16 cellular contexts compared by ENCODE assay signal in the genomic region with DNA sequence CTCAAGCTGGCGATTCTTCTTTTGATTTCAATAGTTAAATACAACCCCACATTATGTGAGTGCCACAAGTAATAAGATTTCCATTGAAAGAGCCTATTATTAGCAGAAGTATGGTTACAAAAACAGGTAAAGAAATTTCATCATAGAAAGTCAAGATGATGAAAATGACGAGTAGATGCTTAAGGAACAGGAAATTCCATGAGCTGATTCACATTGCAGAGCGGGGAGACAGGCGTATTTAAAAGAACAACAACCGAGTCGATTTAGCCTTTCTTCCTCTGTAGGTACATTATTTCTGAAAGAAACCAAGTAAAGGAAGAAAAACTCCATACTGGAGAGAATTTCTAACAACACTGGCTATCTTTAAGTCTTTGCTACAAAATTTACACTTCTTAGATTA.
"Had no signal": no experiment of that assay in that cellular context is flagged by ENCODE, and none has a peak within 500 bp of the region (broad histone marks: within the 10 kb centered on the region; RNA-seq: fewer than 3 reads in every experiment).

No MANE protein-coding gene starts in this region.

- H3K4me1 ChIP-seq: stomach had no signal

- H3K9me3 ChIP-seq: stomach had no signal

- H3K27me3 ChIP-seq: cardiac muscle cell, dorsolateral prefrontal cortex, stomach had no signal

- ATAC-seq: activated CD8-positive, alpha-beta T cell treated with anti-CD3 and anti-CD28 coated beads, Interleukin-2, amount 10 ng/mL, durations not matched to agents 7 days and 5 days; activated naive CD8-positive, alpha-beta T cell treated with anti-CD3 and anti-CD28 coated beads, Interleukin-2, amount 50 U/mL, for 24 hours; naive thymus-derived CD8-positive, alpha-beta T cell; sciatic nerve; stimulated activated effector memory CD8-positive, alpha-beta T cell treated with anti-CD3 and anti-CD28 coated beads, Interleukin-12 subunit alpha, Interleukin-12 subunit beta, amount 100 ng/mL, for 72 hours had no signal

- DNase-seq: activated CD4-positive, alpha-beta T cell treated with anti-CD3 and anti-CD28 coated beads, Interleukin-2, amount 10 ng/mL, durations not matched to agents 24 days and 14 days; activated CD4-positive, CD25-positive, alpha-beta regulatory T cell; activated CD8-positive, alpha-beta T cell treated with anti-CD3 and anti-CD28 coated beads, Interleukin-2, amount 10 ng/mL, durations not matched to agents 7 days and 5 days; activated naive CD4-positive, alpha-beta T cell treated with anti-CD3 and anti-CD28 coated beads, Interleukin-2, amount 10 ng/mL, durations not matched to agents 7 days and 5 days; activated naive CD8-positive, alpha-beta T cell treated with anti-CD3 and anti-CD28 coated beads, Interleukin-2, amount 50 U/mL, for 24 hours; activated T-cell treated with anti-CD3 and anti-CD28 coated beads, Interleukin-2, amount 50 U/mL, for 24 hours; aorta; dorsolateral prefrontal cortex; immature natural killer cell; naive thymus-derived CD8-positive, alpha-beta T cell; stimulated activated CD4-positive, alpha-beta T cell treated with anti-CD3 and anti-CD28 coated beads, Interleukin-4, amount 100 ng/mL, for 24 hours; stomach; T1000 had no signal

- H3K36me3 ChIP-seq: cardiac muscle cell, stomach had no signal

- H3K27ac ChIP-seq: cardiac muscle cell, dorsolateral prefrontal cortex, stomach had no signal

- H3K4me3 ChIP-seq: cardiac muscle cell, dorsolateral prefrontal cortex, stomach had no signal
